7 cellular contexts compared by ENCODE assay signal in genomic region chr1:224329484-224329841, GRCh38. TPM values are rescaled to one million over a fixed set of nuclear protein-coding genes. Genes with fewer than 3 reads are reported as not detected.
DNase-seq lines count a peak whose midpoint lies in the region; ATAC-seq and TF ChIP-seq lines count a peak whose summit lies in the region.

No MANE protein-coding gene starts in this region.

- no peaks in the 10 kb centered on the region for H3K9me3 Mint-ChIP-seq in activated CD4-positive, alpha-beta memory T cell treated with anti-CD3 and anti-CD28 coated beads, Interleukin-2, amount 10 ng/mL, durations not matched to agents 7 days and 5 days

- H3K4me1 ChIP-seq in stomach: peaks cover 17 to 56% (median 36%) of the 10 kb centered on the region in 4 donors

- H3K27me3 ChIP-seq in stomach: no peaks in the 10 kb centered on the region

- H3K36me3 ChIP-seq in stomach: peaks cover 0 to 17% (median 16%) of the 10 kb centered on the region in 4 donors

- no peak for DNase-seq in activated CD4-positive, alpha-beta memory T cell treated with anti-CD3 and anti-CD28 coated beads, Interleukin-2, amount 10 ng/mL, durations not matched to agents 7 days and 5 days
- DNase-seq in stomach (no peak), putamen (ENCODE audit: low spot score) (no peak)

- H3K4me1 Mint-ChIP-seq in activated CD4-positive, alpha-beta memory T cell treated with anti-CD3 and anti-CD28 coated beads, Interleukin-2, amount 10 ng/mL, durations not matched to agents 7 days and 5 days: peaks cover 54% of the 10 kb centered on the region

- ATAC-seq in HG02678 (IDR thresholded peaks at IDR 0.05; ENCODE audit: unreplicated experiment) (peak; percentile 4), GM21360 (IDR thresholded peaks at IDR 0.05; ENCODE audit: unreplicated experiment) (no peak), GM21381 (IDR thresholded peaks at IDR 0.05; ENCODE audit: unreplicated experiment) (no peak)

- CTCF ChIA-PET in activated CD4-positive, alpha-beta memory T cell treated with anti-CD3 and anti-CD28 coated beads, Interleukin-2, amount 10 ng/mL, durations not matched to agents 7 days and 5 days (lab: Charles Lee): interaction anchor here (1.0 to 2.1 kb wide), 8 partner anchors 14 to 223 kb away, joined by 3 to 9 read pairs (median 5); no protein-coding TSS in a partner anchor

- H3K4me3 Mint-ChIP-seq in activated CD4-positive, alpha-beta memory T cell treated with anti-CD3 and anti-CD28 coated beads, Interleukin-2, amount 10 ng/mL, durations not matched to agents 7 days and 5 days: peak overlapping the region; percentile 88

- TF ChIP-seq EP300 in stomach (IDR thresholded peaks at IDR 0.05): no peak

- H3K9me3 ChIP-seq in iPS-18c (ENCODE audit: control insufficient read depth, insufficient read depth, low read length) (no peaks in the 10 kb centered on the region), stomach (no peaks in the 10 kb centered on the region)

- no peaks in the 10 kb centered on the region for H3K27me3 Mint-ChIP-seq in activated CD4-positive, alpha-beta memory T cell treated with anti-CD3 and anti-CD28 coated beads, Interleukin-2, amount 10 ng/mL, durations not matched to agents 7 days and 5 days

- WGBS in stomach, 5 donors: 0 to 1% (median 0%) methylated on average over 7 of the region's 7 CpGs

- POLR2A ChIA-PET in activated CD4-positive, alpha-beta memory T cell treated with anti-CD3 and anti-CD28 coated beads, Interleukin-2, amount 10 ng/mL, durations not matched to agents 7 days and 5 days (lab: Charles Lee): interaction anchor here (0.6 to 1.7 kb wide), 12 partner anchors 9 to 215 kb away, joined by 3 to 19 read pairs (median 5); partner anchors contain the start of genes CNIH4, DEGS1, FBXO28 and WDR26

- H3K27ac ChIP-seq in stomach: peak overlapping the region; percentile 83 to 95 (median 90)

- intact Hi-C loops in stomach (cut with DNase I; ENCODE audit: low total_unique reads): no loop called here

- peak overlapping the region; percentile 94 for H3K27ac Mint-ChIP-seq in activated CD4-positive, alpha-beta memory T cell treated with anti-CD3 and anti-CD28 coated beads, Interleukin-2, amount 10 ng/mL, durations not matched to agents 7 days and 5 days

- peaks cover 12% of the 10 kb centered on the region for H3K36me3 Mint-ChIP-seq in activated CD4-positive, alpha-beta memory T cell treated with anti-CD3 and anti-CD28 coated beads, Interleukin-2, amount 10 ng/mL, durations not matched to agents 7 days and 5 days (ENCODE audit: low read depth)

- TF ChIP-seq POLR2A in stomach (IDR thresholded peaks at IDR 0.05): no peak

- TF ChIP-seq CTCF in stomach (IDR thresholded peaks at IDR 0.05): no peak

- H3K4me3 ChIP-seq in iPS-18c (ENCODE audit: insufficient read depth, low read depth, low read length): peak overlapping the region; percentile 81
- H3K4me3 ChIP-seq in stomach: peak overlapping the region; percentile 75 to 99 (median 88)

RNA-seq across cellular contexts. Expression of gene NVL, which starts 0.5 kb away (rescaled TPM):
- total RNA-seq in activated CD4-positive, alpha-beta memory T cell treated with anti-CD3 and anti-CD28 coated beads, Interleukin-2, amount 10 ng/mL, durations not matched to agents 7 days and 5 days: 10 to 100 TPM; 38.8 to 45.6 TPM
- total RNA-seq in stomach: 10 to 100 TPM; 18.7 to 50.9 (median 43.2) TPM
- polyA plus RNA-seq in stomach: 10 to 100 TPM; 17.4 to 27.0 (median 18.5) TPM

RNA-seq across cellular contexts. Expression of gene CNIH4, which starts 27.2 kb away (rescaled TPM):
- 10 to 100 TPM; 48.6 to 52.1 TPM for total RNA-seq in activated CD4-positive, alpha-beta memory T cell treated with anti-CD3 and anti-CD28 coated beads, Interleukin-2, amount 10 ng/mL, durations not matched to agents 7 days and 5 days
- total RNA-seq in stomach: 10 to 100 TPM in 4 of 5 donors, 1 to 10 TPM in 1; 3.1 to 45.3 (median 39.3) TPM
- polyA plus RNA-seq in stomach: 10 to 100 TPM; 19.6 to 53.1 (median 37.8) TPM
